In the genomic region with DNA sequence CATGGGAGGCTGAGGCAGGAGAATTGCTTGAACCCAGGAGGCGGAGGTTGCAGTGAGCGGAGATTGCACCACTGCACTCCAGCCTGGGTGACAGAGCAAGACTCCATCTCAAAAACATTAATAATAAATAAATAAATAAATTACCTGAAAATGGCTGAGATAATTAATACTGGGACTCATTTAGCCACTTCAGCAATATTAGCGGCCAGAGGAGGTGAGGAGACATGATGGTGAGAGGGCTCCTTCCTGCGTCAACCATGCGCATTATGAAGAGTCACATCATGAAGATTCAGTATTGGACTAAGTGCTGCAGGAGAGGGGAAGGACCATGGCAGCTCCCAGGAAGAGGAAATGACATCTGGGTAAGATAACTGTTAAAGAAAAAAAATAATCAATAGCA, we compare ENCODE assay signal across 25 cellular contexts. TPM values are rescaled to one million over a fixed set of nuclear protein-coding genes. Genes with fewer than 3 reads are reported as not detected.
DNase-seq lines count a peak whose midpoint lies in the region; ATAC-seq and TF ChIP-seq lines count a peak whose summit lies in the region.
"Had no signal": no experiment of that assay in that cellular context is flagged by ENCODE, and none has a peak within 500 bp of the region (broad histone marks: within the 10 kb centered on the region; RNA-seq: fewer than 3 reads in every experiment).

No MANE protein-coding gene starts in this region.

- ATAC-seq in Panc1, result no peak
- ATAC-seq in HG02642 (IDR thresholded peaks at IDR 0.05; ENCODE audit: poor library complexity, unreplicated experiment), result no peak
- no peak for ATAC-seq in activated CD4-positive, alpha-beta T cell treated with anti-CD3 and anti-CD28 coated beads for 36 hours
- ATAC-seq: CD8-positive, alpha-beta T cell; GM23338 had no signal

- H3K4me1 ChIP-seq in mammary epithelial cell (ENCODE audit: insufficient read depth, low read length) (peaks cover 33% of the 10 kb centered on the region), Panc1 (ENCODE audit: control insufficient read depth, insufficient read depth, low read length) (peaks cover 30% of the 10 kb centered on the region)

- no peaks in the 10 kb centered on the region for H3K9me3 ChIP-seq in mammary epithelial cell (replicated peaks; ENCODE audit: insufficient read depth, low read length)
- H3K9me3 ChIP-seq in Panc1 (ENCODE audit: control insufficient read depth, insufficient read depth, low read depth, low read length), result no peaks in the 10 kb centered on the region; the same call in 1 of the 2 replicates
- H3K9me3 ChIP-seq: Peyer's patch had no signal

- H3K4me1 Mint-ChIP-seq in MCF 10A (ENCODE audit: insufficient read depth, unreplicated experiment), result peaks cover 35% of the 10 kb centered on the region
- peaks cover 18% of the 10 kb centered on the region for H3K4me1 Mint-ChIP-seq in Calu3 (ENCODE audit: low read depth, unreplicated experiment)
- H3K4me1 Mint-ChIP-seq in nephron, result peaks cover 31% of the 10 kb centered on the region
- H3K4me1 Mint-ChIP-seq in activated CD4-positive, alpha-beta T cell treated with anti-CD3 and anti-CD28 coated beads for 36 hours, result peaks cover 25% of the 10 kb centered on the region

- H3K27me3 Mint-ChIP-seq in MCF 10A (ENCODE audit: insufficient read depth, unreplicated experiment) (no peaks in the 10 kb centered on the region), Calu3 (ENCODE audit: unreplicated experiment) (no peaks in the 10 kb centered on the region), nephron (ENCODE audit: low read depth) (no peaks in the 10 kb centered on the region)
- H3K27me3 Mint-ChIP-seq in activated CD4-positive, alpha-beta T cell treated with anti-CD3 and anti-CD28 coated beads for 36 hours, result peaks cover 7% of the 10 kb centered on the region

- H2AFZ ChIP-seq in mammary epithelial cell (ENCODE audit: low read depth, low read length), result no peak overlapping the region
- H2AFZ ChIP-seq: GM23338 had no signal

- peaks cover 2% of the 10 kb centered on the region for H3K36me3 ChIP-seq in mammary epithelial cell (ENCODE audit: insufficient read depth, low read length)
- H3K36me3 ChIP-seq in Panc1 (ENCODE audit: control insufficient read depth, insufficient read depth, low read length), result peaks cover 2% of the 10 kb centered on the region; the same call in 1 of the 2 replicates
- H3K36me3 ChIP-seq: Peyer's patch had no signal

- CTCF ChIA-PET in MCF 10A (lab: Yijun Ruan, JAX), result interaction anchor here (1.0 to 3.4 kb wide), 7 partner anchors 9 to 251 kb away, joined by 3 to 37 read pairs (median 11); no protein-coding TSS in a partner anchor
- CTCF ChIA-PET in mammary epithelial cell (lab: Charles Lee; ENCODE audit: low non-redundant PET), result no interaction called here
- CTCF ChIA-PET in Calu3 (lab: Charles Lee), result no interaction called here
- CTCF ChIA-PET in Panc1 (lab: Charles Lee), result no interaction called here
- CTCF ChIA-PET in activated CD4-positive, alpha-beta T cell treated with anti-CD3 and anti-CD28 coated beads for 36 hours (lab: Charles Lee), result interaction anchor here (0.7 to 1.4 kb wide), 2 partner anchors 42 to 249 kb away, joined by 3 read pairs; no protein-coding TSS in a partner anchor

- H3K27ac ChIP-seq in mammary epithelial cell (ENCODE audit: insufficient read depth, low read depth, low read length) (no peak overlapping the region), Panc1 (ENCODE audit: low read length) (peak overlapping the region; percentile 95)
- H3K27ac ChIP-seq: KMS-11, SK-N-MC had no signal

- no peak for TF ChIP-seq CTCF in MCF 10A (IDR thresholded peaks at IDR 0.05; ENCODE audit: unreplicated experiment)
- TF ChIP-seq CTCF in mammary epithelial cell (conservative IDR thresholded peaks at IDR 0.05 in 1 of 2, IDR thresholded peaks at IDR 0.05 in 1 of 2; ENCODE audit: extremely low read depth in 1 of 2, insufficient read depth in 1 of 2, low read depth in 1 of 2, low read length in 2 of 2), result no peak
- no peak for TF ChIP-seq CTCF in Calu3 (IDR thresholded peaks at IDR 0.05; ENCODE audit: unreplicated experiment)
- no peak for TF ChIP-seq CTCF in Panc1 (IDR thresholded peaks at IDR 0.05)
- TF ChIP-seq CTCF in nephron (IDR thresholded peaks at IDR 0.05; ENCODE audit: unreplicated experiment in 3 of 3), result no peak

- H3K4me3 Mint-ChIP-seq in MCF 10A (ENCODE audit: unreplicated experiment) (no peak overlapping the region), Calu3 (ENCODE audit: low read depth, unreplicated experiment) (peak overlapping the region; percentile 17), nephron (peak overlapping the region; percentile 2 to 46 (median 30))
- no peak overlapping the region for H3K4me3 Mint-ChIP-seq in activated CD4-positive, alpha-beta T cell treated with anti-CD3 and anti-CD28 coated beads for 36 hours
- H3K4me3 Mint-ChIP-seq: CD8-positive, alpha-beta T cell; GM23338; H9 had no signal

- no peaks in the 10 kb centered on the region for H3K27me3 ChIP-seq in mammary epithelial cell (ENCODE audit: insufficient read depth, low read length)
- no peaks in the 10 kb centered on the region for H3K27me3 ChIP-seq in Panc1 (ENCODE audit: control insufficient read depth, insufficient read depth, low read length)
- H3K27me3 ChIP-seq: Peyer's patch had no signal

- no peak overlapping the region for H3K9ac ChIP-seq in mammary epithelial cell (ENCODE audit: insufficient read depth, low read length)
- H3K9ac ChIP-seq: KMS-11 had no signal

- POLR2A ChIA-PET in MCF 10A (lab: Yijun Ruan, JAX), result interaction anchor here (0.6 to 15.4 kb wide), 5 partner anchors 7 to 258 kb away, joined by 4 to 517 read pairs (median 52); no protein-coding TSS in a partner anchor
- POLR2A ChIA-PET in Panc1 (lab: Charles Lee), result no interaction called here
- POLR2A ChIA-PET in activated CD4-positive, alpha-beta T cell treated with anti-CD3 and anti-CD28 coated beads for 36 hours (lab: Charles Lee), result no interaction called here

- H3K4me3 ChIP-seq in mammary epithelial cell (replicated peaks in 1 of 3; ENCODE audit: insufficient read depth in 1 of 3, low read depth in 2 of 3, low read length in 3 of 3) (no peak overlapping the region), Panc1 (ENCODE audit: low read depth in 2 of 2, low read length in 2 of 2) (no peak overlapping the region)
- H3K4me3 ChIP-seq: GM23338, Peyer's patch, SK-N-MC had no signal

- peaks cover 49% of the 10 kb centered on the region for H3K79me2 ChIP-seq in mammary epithelial cell (ENCODE audit: insufficient read depth, low read length)

- no TSS peak for BruUV-seq in MCF 10A (replicated peaks; lab: Mats Ljungman, UMichigan)
- no TSS peak for BruUV-seq in mammary epithelial cell (replicated peaks; lab: Mats Ljungman, UMichigan)
- BruUV-seq in Calu3 (replicated peaks; lab: Mats Ljungman, UMichigan), result no TSS peak
- no TSS peak for BruUV-seq in Panc1 (replicated peaks; lab: Mats Ljungman, UMichigan)

- H3K9me3 Mint-ChIP-seq in MCF 10A (ENCODE audit: unreplicated experiment), result no peaks in the 10 kb centered on the region
- H3K9me3 Mint-ChIP-seq in Calu3 (ENCODE audit: low read depth, unreplicated experiment), result no peaks in the 10 kb centered on the region
- no peaks in the 10 kb centered on the region for H3K9me3 Mint-ChIP-seq in nephron
- peaks cover 4% of the 10 kb centered on the region for H3K9me3 Mint-ChIP-seq in activated CD4-positive, alpha-beta T cell treated with anti-CD3 and anti-CD28 coated beads for 36 hours (ENCODE audit: low read depth)
- H3K9me3 Mint-ChIP-seq: GM23338 had no signal

- DNase-seq in MCF 10A (ENCODE audit: unreplicated experiment), result no peak
- no peak for DNase-seq in mammary epithelial cell
- DNase-seq in Calu3, result no peak
- DNase-seq in Panc1 (ENCODE audit: low read depth, low spot score), result no peak
- DNase-seq in islet precursor cell, result no peak
- DNase-seq in activated CD4-positive, alpha-beta T cell treated with anti-CD3 and anti-CD28 coated beads for 36 hours, result no peak
- DNase-seq: AML-193, C1 segment of cervical spinal cord, NCI-H1092 treated with DMSO at 0.1 percent for 48 hours, NCI-H1436, NCI-H187, NCI-H2081 treated with DMSO at 0.1 percent for 48 hours, NCI-H2171, NCI-H226, NCI-H510A, NCI-H69, Peyer's patch, SIG-M5 had no signal

- 98% methylated on average over 5 of the region's 5 CpGs for WGBS in mammary epithelial cell (ENCODE audit: low coverage, missing lambda C conversion rate)

- intact Hi-C loops in MCF 10A (cut with micrococcal nuclease), result loop anchor here (10.0 kb wide), 1 partner anchor 180 kb away; no protein-coding TSS in a partner anchor
- intact Hi-C loops in mammary epithelial cell (cut with micrococcal nuclease), result loop anchor here (5.0 kb wide), 1 partner anchor 163 kb away; the partner anchor contains the start of gene VSX1
- intact Hi-C loops in Calu3 (cut with micrococcal nuclease; ENCODE audit: unreplicated experiment), result no loop called here
- intact Hi-C loops in Panc1 (cut with micrococcal nuclease; ENCODE audit: unreplicated experiment), result no loop called here
- intact Hi-C loops in activated CD4-positive, alpha-beta T cell treated with anti-CD3 and anti-CD28 coated beads for 36 hours (cut with DNase I, micrococcal nuclease), result loop anchor here (5.0 to 10.0 kb wide), 4 partner anchors 147 to 1888 kb away; partner anchors contain the start of genes ABHD12 (in 1 of the 2), APMAP (in 1 of the 2) and NINL (in 1 of the 2)

- H3K36me3 Mint-ChIP-seq in MCF 10A (ENCODE audit: insufficient read depth, unreplicated experiment) (peaks cover 6% of the 10 kb centered on the region), Calu3 (ENCODE audit: insufficient read depth, unreplicated experiment) (peaks cover 42% of the 10 kb centered on the region), nephron (ENCODE audit: low read depth) (no peaks in the 10 kb centered on the region)
- no peaks in the 10 kb centered on the region for H3K36me3 Mint-ChIP-seq in activated CD4-positive, alpha-beta T cell treated with anti-CD3 and anti-CD28 coated beads for 36 hours (ENCODE audit: low read depth)

- in situ Hi-C loops in mammary epithelial cell (cut with MboI; ENCODE audit: low sequenced_read_pairs in 2 of 2), result loop anchor here in 1 of 2 donors (5.0 kb wide), 1 partner anchor 48 kb away; the partner anchor contains the start of gene ENTPD6
- in situ Hi-C loops in Panc1 (cut with HindIII; ENCODE audit: low pct_unique_long_range_greater_than_20kb, low sequenced_read_pairs), result no loop called here

- no peak overlapping the region for H3K4me2 ChIP-seq in mammary epithelial cell (ENCODE audit: insufficient read depth, low read depth, low read length)
- H3K4me2 ChIP-seq: GM23338, KMS-11 had no signal

- H3K27ac Mint-ChIP-seq in MCF 10A (ENCODE audit: low read depth, unreplicated experiment), result peak overlapping the region; percentile 74
- peak overlapping the region; percentile 75 for H3K27ac Mint-ChIP-seq in Calu3 (ENCODE audit: unreplicated experiment)
- H3K27ac Mint-ChIP-seq in nephron, result no peak overlapping the region
- H3K27ac Mint-ChIP-seq in activated CD4-positive, alpha-beta T cell treated with anti-CD3 and anti-CD28 coated beads for 36 hours, result no peak overlapping the region
- H3K27ac Mint-ChIP-seq: CD8-positive, alpha-beta T cell; GM23338 had no signal

- no peaks in the 10 kb centered on the region for H4K20me1 ChIP-seq in mammary epithelial cell (ENCODE audit: insufficient read depth, low read length)

- dilution Hi-C loops in mammary epithelial cell (cut with HindIII; ENCODE audit: low sequenced_read_pairs), result no loop called here

RNA-seq across cellular contexts. Expression of gene PYGB, which starts 2.9 kb away (rescaled TPM):
- total RNA-seq in MCF 10A (2022), result 375 and 435 TPM in 2 replicates
- 1,000 to 10,000 TPM in 1 of 2 donors, 100 to 1,000 TPM in 1; 475 to 1,432 TPM for total RNA-seq in mammary epithelial cell
- 284 TPM for polyA plus RNA-seq in mammary epithelial cell
- polyA minus RNA-seq in mammary epithelial cell, result 595 TPM
- 253 and 258 TPM in 2 replicates for total RNA-seq in Calu3 (2022)
- 220 TPM for total RNA-seq in Panc1 (2021; ENCODE audit: unreplicated experiment)
- 308 TPM for polyA plus RNA-seq in Panc1 (2012; ENCODE audit: insufficient read length)
- total RNA-seq in activated CD4-positive, alpha-beta T cell treated with anti-CD3 and anti-CD28 coated beads for 36 hours, result 10 to 100 TPM; 18.0 to 21.1 TPM

RNA-seq across cellular contexts. Expression of gene ENTPD6, which starts 49.5 kb away (rescaled TPM):
- total RNA-seq in MCF 10A (2022) (98.0 and 99.5 TPM in 2 replicates), mammary epithelial cell (100 to 1,000 TPM in 1 of 2 donors, 10 to 100 TPM in 1; 82.9 to 130 TPM), Calu3 (2022) (56.3 and 61.5 TPM in 2 replicates), Panc1 (2021; ENCODE audit: unreplicated experiment) (108 TPM)
- polyA plus RNA-seq in mammary epithelial cell, result 127 TPM
- polyA minus RNA-seq in mammary epithelial cell, result 195 TPM
- polyA plus RNA-seq in Panc1 (2012; ENCODE audit: insufficient read length), result 99.8 TPM
- total RNA-seq in activated CD4-positive, alpha-beta T cell treated with anti-CD3 and anti-CD28 coated beads for 36 hours, result 10 to 100 TPM; 34.3 to 41.5 TPM

Comparison
In these comparisons a context has a peak if more than half of its experiments do, and no peak if none do; other contexts are left out.
1. CTCF ChIA-PET loops: an anchor here in MCF 10A (1.0 to 3.4 kb wide) and activated CD4-positive, alpha-beta T cell treated with anti-CD3 and anti-CD28 coated beads for 36 hours (0.7 to 1.4 kb wide); none called in mammary epithelial cell, Calu3 and Panc1.
2. H3K27ac Mint-ChIP-seq: peak in MCF 10A (single experiment) and Calu3 (single experiment); none in nephron (0 of 3) and activated CD4-positive, alpha-beta T cell treated with anti-CD3 and anti-CD28 coated beads for 36 hours (single experiment).
3. H3K4me3 Mint-ChIP-seq: peak in Calu3 (single experiment) and nephron (3 of 3); none in MCF 10A (single experiment) and activated CD4-positive, alpha-beta T cell treated with anti-CD3 and anti-CD28 coated beads for 36 hours (single experiment).
4. RNA of gene PYGB, which starts 2.9 kb away (total RNA-seq): 475 to 1,432 TPM in mammary epithelial cell, 375 to 435 TPM in MCF 10A, 253 to 258 TPM in Calu3 and 220 TPM in Panc1 (single experiment); 18.0 to 21.1 TPM in activated CD4-positive, alpha-beta T cell treated with anti-CD3 and anti-CD28 coated beads for 36 hours; every median in the first group is over 10 times any median in the second.
5. intact Hi-C loops: an anchor here in MCF 10A (10.0 kb wide), mammary epithelial cell (5.0 kb wide) and activated CD4-positive, alpha-beta T cell treated with anti-CD3 and anti-CD28 coated beads for 36 hours (5.0 to 10.0 kb wide); none called in Calu3 and Panc1.